17 cellular contexts compared by ENCODE assay signal in the genomic region with DNA sequence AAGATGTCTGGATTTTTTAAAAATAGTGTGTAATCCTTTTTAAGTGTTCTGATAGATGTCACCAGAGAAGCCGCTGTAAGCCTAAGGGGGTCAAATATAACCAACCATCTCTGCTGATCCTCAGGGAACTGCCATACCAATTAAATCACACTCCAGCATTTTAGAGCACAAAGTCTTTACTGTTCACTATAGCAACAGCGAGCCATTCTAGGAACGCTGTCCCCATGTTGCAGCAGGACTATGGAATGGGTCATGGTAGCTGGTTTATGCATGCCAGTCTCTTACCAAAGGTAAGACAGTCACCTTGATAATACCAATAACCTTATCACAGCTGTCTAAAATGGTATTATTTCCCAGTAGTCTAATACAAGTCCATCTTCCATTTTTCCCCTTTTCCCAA. TPM values are rescaled to one million over a fixed set of nuclear protein-coding genes. Genes with fewer than 3 reads are reported as not detected.
DNase-seq lines count a peak whose midpoint lies in the region; ATAC-seq and TF ChIP-seq lines count a peak whose summit lies in the region.
"Had no signal": no experiment of that assay in that cellular context is flagged by ENCODE, and none has a peak within 500 bp of the region (broad histone marks: within the 10 kb centered on the region; RNA-seq: fewer than 3 reads in every experiment).

No MANE protein-coding gene starts in this region.

- 83 to 86% methylated on average over 3 of the region's 3 CpGs for WGBS in heart right ventricle, 2 donors

- H3K4me3 ChIP-seq in cardiac muscle cell, result no peak overlapping the region
- no peak overlapping the region for H3K4me3 ChIP-seq in heart right ventricle
- no peak overlapping the region for H3K4me3 ChIP-seq in neural progenitor cell
- H3K4me3 ChIP-seq: A549 had no signal

- H3K9me3 Mint-ChIP-seq in glutamatergic neuron (ENCODE audit: unreplicated experiment) (peaks cover 2% of the 10 kb centered on the region), neural progenitor cell (peaks cover 67% of the 10 kb centered on the region)
- H3K9me3 Mint-ChIP-seq: CD4-positive, alpha-beta T cell; H9 had no signal

- H3K36me3 ChIP-seq in cardiac muscle cell, result no peaks in the 10 kb centered on the region
- H3K36me3 ChIP-seq in heart right ventricle, result no peaks in the 10 kb centered on the region
- H3K36me3 ChIP-seq in neural progenitor cell, result peaks cover 11% of the 10 kb centered on the region

- H3K27ac ChIP-seq in cardiac muscle cell (peak overlapping the region; percentile 19), heart right ventricle (no peak overlapping the region), neural progenitor cell (peak overlapping the region; percentile 26)
- H3K27ac ChIP-seq: 22Rv1, A549, C4-2B had no signal

- intact Hi-C loops in heart right ventricle (cut with DNase I), result no loop called here

- ATAC-seq in heart right ventricle, result no peak
- no peak for ATAC-seq in GM21576 (IDR thresholded peaks at IDR 0.05; ENCODE audit: unreplicated experiment)
- ATAC-seq: A549 had no signal

- peaks cover 14% of the 10 kb centered on the region for H3K4me1 ChIP-seq in cardiac muscle cell (ENCODE audit: low read depth)
- H3K4me1 ChIP-seq in heart right ventricle, result peaks cover 0 to 12% (median 0%) of the 10 kb centered on the region in 9 donors
- peaks cover 5% of the 10 kb centered on the region for H3K4me1 ChIP-seq in neural progenitor cell
- H3K4me1 ChIP-seq: A549, Caco-2 had no signal

- no peak overlapping the region for H3K9ac ChIP-seq in neural progenitor cell

- H3K79me2 ChIP-seq in neural progenitor cell (ENCODE audit: low read depth), result peaks cover 100% of the 10 kb centered on the region

- H2AFZ ChIP-seq in neural progenitor cell (replicated peaks), result no peak overlapping the region

- peak overlapping the region; percentile 19 for H3K27ac Mint-ChIP-seq in glutamatergic neuron (ENCODE audit: unreplicated experiment)
- H3K27ac Mint-ChIP-seq in neural progenitor cell, result no peak overlapping the region
- H3K27ac Mint-ChIP-seq: CD4-positive, alpha-beta T cell had no signal

- H3K27me3 Mint-ChIP-seq in glutamatergic neuron (ENCODE audit: unreplicated experiment), result peaks cover 1% of the 10 kb centered on the region
- peaks cover 7% of the 10 kb centered on the region for H3K27me3 Mint-ChIP-seq in neural progenitor cell (ENCODE audit: insufficient read depth, low read depth)
- H3K27me3 Mint-ChIP-seq: CD4-positive, alpha-beta T cell had no signal

- H3K36me3 Mint-ChIP-seq in glutamatergic neuron (ENCODE audit: unreplicated experiment) (no peaks in the 10 kb centered on the region), neural progenitor cell (peaks cover 77% of the 10 kb centered on the region)

- H3K4me3 Mint-ChIP-seq in glutamatergic neuron (ENCODE audit: unreplicated experiment) (no peak overlapping the region), neural progenitor cell (no peak overlapping the region)
- H3K4me3 Mint-ChIP-seq: CD4-positive, alpha-beta T cell; H9 had no signal

- no peaks in the 10 kb centered on the region for H3K27me3 ChIP-seq in cardiac muscle cell
- no peaks in the 10 kb centered on the region for H3K27me3 ChIP-seq in heart right ventricle
- H3K27me3 ChIP-seq in neural progenitor cell, result no peaks in the 10 kb centered on the region

- H3K9me3 ChIP-seq in cardiac muscle cell (ENCODE audit: low read depth) (no peaks in the 10 kb centered on the region), heart right ventricle (peaks cover 0 to 7% (median 0%) of the 10 kb centered on the region in 11 donors), neural progenitor cell (ENCODE audit: low read depth) (no peaks in the 10 kb centered on the region)
- H3K9me3 ChIP-seq: A549, Caco-2 had no signal

- H3K4me1 Mint-ChIP-seq in glutamatergic neuron (ENCODE audit: low read depth, unreplicated experiment) (peaks cover 21% of the 10 kb centered on the region), neural progenitor cell (peaks cover 10% of the 10 kb centered on the region)

- no peak overlapping the region for H3K4me2 ChIP-seq in neural progenitor cell
- H3K4me2 ChIP-seq: A549 had no signal

- H3F3A ChIP-seq in neural progenitor cell (ENCODE audit: low read depth), result peaks cover 20% of the 10 kb centered on the region

- no peak for TF ChIP-seq CTCF in cardiac muscle cell (IDR thresholded peaks at IDR 0.05; ENCODE audit: low read depth, low read length)
- no peak for TF ChIP-seq CTCF in heart right ventricle (IDR thresholded peaks at IDR 0.05)
- TF ChIP-seq CTCF in glutamatergic neuron (IDR thresholded peaks at IDR 0.05; ENCODE audit: partially characterized antibody, unreplicated experiment), result no peak
- TF ChIP-seq CTCF in neural progenitor cell (IDR thresholded peaks at IDR 0.05), result no peak

- peaks cover 97% of the 10 kb centered on the region for H4K20me1 ChIP-seq in neural progenitor cell (ENCODE audit: low read depth)

- DNase-seq in cardiac muscle cell (ENCODE audit: low read depth in 1 of 2, low spot score in 1 of 2) (no peak), heart right ventricle (no peak), glutamatergic neuron (no peak), neural progenitor cell (ENCODE audit: low spot score) (no peak), retina (peak; percentile 30), GDM1 (lab: John Stamatoyannopoulos, UW) (no peak), activated gamma-delta T cell (lab: John Stamatoyannopoulos, UW) (no peak)
- DNase-seq: AML-193; Caco-2; CD4-positive, alpha-beta T cell; DMS79; GF-D8; H9 had no signal

RNA-seq across cellular contexts. Expression of a gene that starts 33.5 kb away (rescaled TPM):
- total RNA-seq in cardiac muscle cell (79.5 and 99.2 TPM in 2 replicates), heart right ventricle (10 to 100 TPM; 13.6 to 26.2 (median 19.1) TPM), glutamatergic neuron (ENCODE audit: unreplicated experiment) (85.6 TPM), neural progenitor cell (ENCODE audit: low replicate concordance) (101 and 116 TPM in 2 replicates)
- polyA plus RNA-seq in cardiac muscle cell (113 and 130 TPM in 2 replicates), heart right ventricle (1 to 10 TPM; 7.7 to 8.2 TPM)

Comparison
In these comparisons a context has a peak if more than half of its experiments do, and no peak if none do; other contexts are left out.
1. H3K27ac ChIP-seq: peak in cardiac muscle cell (single experiment) and neural progenitor cell (single experiment); none in heart right ventricle (0 of 10).